Comparison of ENCODE assay signal across 19 cellular contexts in genomic region chr1:245645406-245645805, GRCh38.
A peak's percentile ranks its signal among the peaks of the same experiment; 100 is the strongest.
DNase-seq lines count a peak whose midpoint lies in the region; ATAC-seq and TF ChIP-seq lines count a peak whose summit lies in the region.
"Had no signal": no experiment of that assay in that cellular context is flagged by ENCODE, and none has a peak within 500 bp of the region (broad histone marks: within the 10 kb centered on the region; RNA-seq: fewer than 3 reads in every experiment).

No MANE protein-coding gene starts in this region.

- no peaks in the 10 kb centered on the region for H4K20me1 ChIP-seq in OCI-LY1 (ENCODE audit: insufficient read depth, low read length)

- H3K4me3 Mint-ChIP-seq in naive thymus-derived CD4-positive, alpha-beta T cell: no peak overlapping the region
- H3K4me3 Mint-ChIP-seq: CD4-positive, alpha-beta T cell; dendritic cell treated with granulocyte-macrophage colony-stimulating factor and Interleukin-4, amounts not matched to agents 40 ng/mL and 50 ng/mL, for 4 days; type B pancreatic cell had no signal

- peaks cover 7 to 54% (median 27%) of the 10 kb centered on the region in 11 donors for H3K9me3 Mint-ChIP-seq in naive thymus-derived CD4-positive, alpha-beta T cell

- peaks cover 14% of the 10 kb centered on the region for H3K4me1 ChIP-seq in OCI-LY1 (ENCODE audit: insufficient read depth, low read length, severe bottlenecking)
- H3K4me1 ChIP-seq in naive thymus-derived CD4-positive, alpha-beta T cell (ENCODE audit: control insufficient read depth in 2 of 2, insufficient read depth in 2 of 2, low read length in 2 of 2): no peaks in the 10 kb centered on the region
- H3K4me1 ChIP-seq: adrenal gland, parathyroid adenoma had no signal

- no peaks in the 10 kb centered on the region; the same call in 1 of the 2 replicates for H3K27me3 ChIP-seq in OCI-LY1 (ENCODE audit: insufficient read depth, low read length)
- no peaks in the 10 kb centered on the region for H3K27me3 ChIP-seq in naive thymus-derived CD4-positive, alpha-beta T cell (ENCODE audit: control insufficient read depth in 2 of 2, insufficient read depth in 2 of 2, low read length in 2 of 2)
- H3K27me3 ChIP-seq: adrenal gland had no signal

- H3K36me3 Mint-ChIP-seq in naive thymus-derived CD4-positive, alpha-beta T cell: peaks cover 0 to 13% (median 4%) of the 10 kb centered on the region in 5 donors

- no peak for TF ChIP-seq CTCF in OCI-LY1 (IDR thresholded peaks at IDR 0.05; ENCODE audit: low read length)

- DNase-seq in HPDE6-E6E7 (ENCODE audit: extremely low spot score) (no peak), C1 segment of cervical spinal cord (lab: John Stamatoyannopoulos, UW) (no peak), NOMO-1 (lab: John Stamatoyannopoulos, UW; ENCODE audit: unreplicated experiment in 2 of 2) (no peak)
- DNase-seq in naive thymus-derived CD4-positive, alpha-beta T cell: no peak
- DNase-seq: activated CD4-positive, CD25-positive, alpha-beta regulatory T cell treated with anti-CD3 and anti-CD28 coated beads, Interleukin-2, amount 50 U/mL, for 72 hours; activated T-cell treated with anti-CD3 and anti-CD28 coated beads, Interleukin-2, amount 50 U/mL, for 48 hours; adrenal gland; CD4-positive, alpha-beta T cell; mesenchymal stem cell; PC-9; stimulated activated CD4-positive, alpha-beta T cell treated with anti-CD3 and anti-CD28 coated beads, Interleukin-12 subunit alpha, Interleukin-12 subunit beta, amount 100 ng/mL, for 4 hours; SW 1271 had no signal

- no peak overlapping the region for H3K9ac ChIP-seq in OCI-LY1 (ENCODE audit: low read length)
- H3K9ac ChIP-seq: parathyroid adenoma had no signal

- H3K4me2 ChIP-seq in OCI-LY1 (ENCODE audit: low read length): peak overlapping the region; percentile 50; the same call in 1 of the 2 replicates
- H3K4me2 ChIP-seq: PC-9 had no signal

- no peaks in the 10 kb centered on the region for H3F3A ChIP-seq in OCI-LY1 (ENCODE audit: insufficient read depth, low read length)

- intact Hi-C loops in naive thymus-derived CD4-positive, alpha-beta T cell (cut with micrococcal nuclease): no loop called here

- POLR2A ChIA-PET in naive thymus-derived CD4-positive, alpha-beta T cell (lab: Charles Lee): no interaction called here

- H3K4me3 ChIP-seq in OCI-LY1 (ENCODE audit: low read depth, low read length, poor library complexity, severe bottlenecking): peak overlapping the region; percentile 47
- H3K4me3 ChIP-seq in naive thymus-derived CD4-positive, alpha-beta T cell (ENCODE audit: low read length): no peak overlapping the region
- H3K4me3 ChIP-seq: adrenal gland, PC-9 had no signal

- H3K4me1 Mint-ChIP-seq in naive thymus-derived CD4-positive, alpha-beta T cell: peaks cover 0 to 7% (median 0%) of the 10 kb centered on the region in 7 donors

- CTCF ChIA-PET in naive thymus-derived CD4-positive, alpha-beta T cell (lab: Charles Lee): no interaction called here

- no peak overlapping the region for H3K27ac Mint-ChIP-seq in naive thymus-derived CD4-positive, alpha-beta T cell
- H3K27ac Mint-ChIP-seq: CD4-positive, alpha-beta T cell; dendritic cell treated with granulocyte-macrophage colony-stimulating factor and Interleukin-4, amounts not matched to agents 40 ng/mL and 50 ng/mL, for 4 days had no signal

- no peaks in the 10 kb centered on the region for H3K79me2 ChIP-seq in OCI-LY1 (ENCODE audit: insufficient read depth, low read length)
- H3K79me2 ChIP-seq: parathyroid adenoma had no signal

- H3K36me3 ChIP-seq in OCI-LY1 (ENCODE audit: insufficient read depth, low read length): no peaks in the 10 kb centered on the region
- no peaks in the 10 kb centered on the region for H3K36me3 ChIP-seq in naive thymus-derived CD4-positive, alpha-beta T cell (ENCODE audit: control insufficient read depth in 2 of 3, insufficient read depth in 3 of 3, low read length in 3 of 3)
- H3K36me3 ChIP-seq: adrenal gland had no signal

- H3K9me3 ChIP-seq in OCI-LY1 (ENCODE audit: low read length): peaks cover 14% of the 10 kb centered on the region
- H3K9me3 ChIP-seq in naive thymus-derived CD4-positive, alpha-beta T cell (ENCODE audit: control insufficient read depth in 2 of 3, low read length in 3 of 3): peaks cover 0 to 18% (median 6%) of the 10 kb centered on the region in 3 experiments

- peaks cover 0 to 50% (median 19%) of the 10 kb centered on the region in 5 donors for H3K27me3 Mint-ChIP-seq in naive thymus-derived CD4-positive, alpha-beta T cell

- H3K9me2 ChIP-seq in OCI-LY1 (ENCODE audit: low read depth, low read length): no peaks in the 10 kb centered on the region

- ATAC-seq in GM19035 (IDR thresholded peaks at IDR 0.05; ENCODE audit: unreplicated experiment) (peak; percentile 20), GM21717 (IDR thresholded peaks at IDR 0.05; ENCODE audit: unreplicated experiment) (peak; percentile 24), HG03280 (IDR thresholded peaks at IDR 0.05; ENCODE audit: unreplicated experiment) (peak; percentile 29)
- ATAC-seq in naive thymus-derived CD4-positive, alpha-beta T cell: no peak

- no peak overlapping the region for H2AFZ ChIP-seq in OCI-LY1 (ENCODE audit: low read length)
- H2AFZ ChIP-seq: parathyroid adenoma, PC-9 had no signal

- peak overlapping the region; percentile 78 for H3K27ac ChIP-seq in OCI-LY1 (ENCODE audit: low read depth, low read length, poor library complexity, severe bottlenecking)
- H3K27ac ChIP-seq in naive thymus-derived CD4-positive, alpha-beta T cell (ENCODE audit: low read depth, low read length): no peak overlapping the region
- H3K27ac ChIP-seq: adrenal gland, parathyroid adenoma, PC-9 had no signal
